Comparison of ENCODE assay signal across 12 cellular contexts in genomic region chr11:94563176-94563847, GRCh38. TPM values are rescaled to one million over a fixed set of nuclear protein-coding genes. Genes with fewer than 3 reads are reported as not detected.
DNase-seq lines count a peak whose midpoint lies in the region; ATAC-seq, FAIRE-seq and TF ChIP-seq lines count a peak whose summit lies in the region.
"Had no signal": no experiment of that assay in that cellular context is flagged by ENCODE, and none has a peak within 500 bp of the region (broad histone marks: within the 10 kb centered on the region; RNA-seq: fewer than 3 reads in every experiment).

No MANE protein-coding gene starts in this region.

- DNase-seq in A549 (ENCODE audit: low read depth in 1 of 2, low spot score in 1 of 2): peak in 1 of 2 experiments; percentile 10
- peak; percentile 53 for DNase-seq in HS-5 (ENCODE audit: low read depth)
- no peak for DNase-seq in body of pancreas
- no peak for DNase-seq in keratinocyte (ENCODE audit: low read depth, low spot score)
- DNase-seq in HAP-1 (ENCODE audit: low spot score in 2 of 2): no peak
- DNase-seq in activated T-cell treated with anti-CD3 and anti-CD28 coated beads, Interleukin-2, amount 50 U/mL, for 1 hour: no peak
- DNase-seq in AML-193 (lab: John Stamatoyannopoulos, UW): no peak
- DNase-seq in GOT3 (lab: John Stamatoyannopoulos, UW): no peak
- DNase-seq: CD4-positive, alpha-beta memory T cell; immature natural killer cell; NCI-H2081 treated with DMSO at 0.1 percent for 48 hours had no signal

- H3K4me3 ChIP-seq in A549 (no peak overlapping the region), body of pancreas (no peak overlapping the region), keratinocyte (ENCODE audit: control insufficient read depth in 2 of 3, extremely low read depth in 1 of 3, insufficient read depth in 2 of 3, low read depth in 1 of 3, low read length in 3 of 3) (no peak overlapping the region), HAP-1 (no peak overlapping the region)

- in situ Hi-C loops in HAP-1 (cut with MboI; ENCODE audit: low sequenced_read_pairs): no loop called here

- TF ChIP-seq POLR2A in A549 (IDR thresholded peaks at IDR 0.05; ENCODE audit: low read length) (no peak), body of pancreas (IDR thresholded peaks at IDR 0.05) (no peak)

- no peak overlapping the region for H2AFZ ChIP-seq in keratinocyte (ENCODE audit: control insufficient read depth, low read length)

- H3K4me1 ChIP-seq in A549 (peaks cover 7% of the 10 kb centered on the region; the same call in 1 of the 3 replicates), body of pancreas (no peaks in the 10 kb centered on the region), keratinocyte (ENCODE audit: control insufficient read depth, extremely low read depth, insufficient read depth, low read length) (peaks cover 12% of the 10 kb centered on the region), HAP-1 (no peaks in the 10 kb centered on the region)

- no peaks in the 10 kb centered on the region for H4K20me1 ChIP-seq in keratinocyte (ENCODE audit: control insufficient read depth, extremely low read depth, insufficient read depth, low read length)

- H3K9ac ChIP-seq in keratinocyte (ENCODE audit: control insufficient read depth, extremely low read depth, insufficient read depth, low read length): no peak overlapping the region

- no peak for TF ChIP-seq EP300 in A549 (IDR thresholded peaks at IDR 0.05)

- no peaks in the 10 kb centered on the region for H3K27me3 ChIP-seq in body of pancreas
- H3K27me3 ChIP-seq in keratinocyte (ENCODE audit: control insufficient read depth, extremely low read depth, insufficient read depth, low read length): no peaks in the 10 kb centered on the region
- H3K27me3 ChIP-seq in HAP-1 (ENCODE audit: low read depth): no peaks in the 10 kb centered on the region

- TF ChIP-seq CTCF in A549 (IDR thresholded peaks at IDR 0.05): peak; percentile 15; the same call in 1 of the 3 replicates
- TF ChIP-seq CTCF in body of pancreas (IDR thresholded peaks at IDR 0.05): no peak
- peak; percentile 49 to 59 (median 56) for TF ChIP-seq CTCF in keratinocyte (optimal IDR thresholded peaks at IDR 0.05 in 1 of 3, IDR thresholded peaks at IDR 0.05 in 1 of 3, conservative IDR thresholded peaks at IDR 0.05 in 1 of 3; ENCODE audit: extremely low read depth in 1 of 3, insufficient read depth in 2 of 3, low read length in 3 of 3)

- TF ChIP-seq RAD21 in A549 (conservative IDR thresholded peaks at IDR 0.05 in 1 of 2, IDR thresholded peaks at IDR 0.05 in 1 of 2): peak; percentile 15 to 23; a peak in 1 of 5 replicates

- ATAC-seq in A549: peak; percentile 73 to 80; a peak in 5 of 6 replicates
- peak; percentile 35 for ATAC-seq in body of pancreas

- H3K79me2 ChIP-seq in keratinocyte (ENCODE audit: control insufficient read depth, insufficient read depth, low read length): no peaks in the 10 kb centered on the region

- dilution Hi-C loops in keratinocyte (cut with MboI; ENCODE audit: extremely low pct_ligation_motif_present, low sequenced_read_pairs): no loop called here

- CTCF ChIA-PET in A549 (lab: Yijun Ruan, JAX): interaction anchor here (1.0 kb wide), 1 partner anchor 11 kb away, joined by 3 read pairs; no protein-coding TSS in a partner anchor

- H3K9me3 ChIP-seq in A549 (no peaks in the 10 kb centered on the region), body of pancreas (no peaks in the 10 kb centered on the region), keratinocyte (ENCODE audit: control insufficient read depth, low read depth, low read length) (no peaks in the 10 kb centered on the region), HAP-1 (no peaks in the 10 kb centered on the region)

- H3K9me1 ChIP-seq in keratinocyte (ENCODE audit: control insufficient read depth, extremely low read depth, insufficient read depth, low read length): no peaks in the 10 kb centered on the region

- no peaks in the 10 kb centered on the region for H3K36me3 ChIP-seq in body of pancreas (replicated peaks in 1 of 2; ENCODE audit: insufficient read depth in 1 of 2, low read depth in 2 of 2)
- H3K36me3 ChIP-seq in keratinocyte (ENCODE audit: control insufficient read depth in 2 of 2, extremely low read depth in 1 of 2, insufficient read depth in 2 of 2, low read length in 2 of 2): no peaks in the 10 kb centered on the region
- no peaks in the 10 kb centered on the region for H3K36me3 ChIP-seq in HAP-1 (replicated peaks)

- intact Hi-C loops in body of pancreas (cut with DNase I): no loop called here

- POLR2A ChIA-PET in A549 (lab: Yijun Ruan, JAX): no interaction called here

- no peak overlapping the region for H3K27ac ChIP-seq in A549
- H3K27ac ChIP-seq in body of pancreas: no peak overlapping the region
- no peak overlapping the region for H3K27ac ChIP-seq in keratinocyte (ENCODE audit: control insufficient read depth, insufficient read depth, low read length)
- H3K27ac ChIP-seq: VCaP had no signal

- 42% methylated on average over 4 of the region's 4 CpGs for WGBS in A549 (ENCODE audit: missing lambda C conversion rate)
- 72 to 79% methylated on average over 4 of the region's 4 CpGs for WGBS in body of pancreas, 2 donors

- FAIRE-seq in A549 (lab: Jason Lieb, UNC) (no peak), keratinocyte (lab: Jason Lieb, UNC) (peak; percentile 94)

- H3K4me2 ChIP-seq in A549: no peak overlapping the region
- no peak overlapping the region for H3K4me2 ChIP-seq in keratinocyte (ENCODE audit: control insufficient read depth, extremely low read depth, insufficient read depth, low read depth, low read length)

TF ChIP-seq in A549, 52 proteins besides CTCF, POLR2A, EP300 and RAD21:
- no peak for TF ChIP-seq FOSL2 (IDR thresholded peaks at IDR 0.05)
- TF ChIP-seq FOSL2 (CRISPR knock-in tag; IDR thresholded peaks at IDR 0.05): 0 out of 2 replicates have a peak, but pooled peaks have one; percentile 14
- TF ChIP-seq RCOR1 (IDR thresholded peaks at IDR 0.05; ENCODE audit: low read depth, low read length): no peak

RNA-seq across cellular contexts. Expression of gene PIWIL4, which starts 3.9 kb away (rescaled TPM):
- polyA plus RNA-seq in A549 (2011; rRNA removed): 0.35 and 0.81 TPM in 2 replicates
- polyA plus RNA-seq in A549 (2012; cell fraction: cytosol; rRNA removed): 0.11 and 0.17 TPM in 2 replicates
- 0.18 and 0.28 TPM in 2 replicates for polyA plus RNA-seq in A549 (2012; cell fraction: nucleus; rRNA removed)
- polyA plus RNA-seq in A549 (2017; fragmentation: RNase III; extraction: RNeasy Plus Mini Kit Qiagen cat#74134 plus additional on column Dnase treatment): 0.18 to 0.29 TPM (median 0.28 TPM) in 3 replicates
- 0.21 and 0.29 TPM in 2 replicates for polyA minus RNA-seq in A549 (2011; rRNA and poly(A)+ RNA removed)
- total RNA-seq in body of pancreas: 10 to 100 TPM in 1 of 2 donors, 1 to 10 TPM in 1; 6.5 to 13.2 TPM
- polyA plus RNA-seq in keratinocyte: 0.14 to 0.37 TPM (median 0.16 TPM) in 3 replicates
- polyA plus RNA-seq in keratinocyte (2011; ENCODE audit: low read depth): not detected
- 0.15 and 0.16 TPM in 2 replicates for polyA plus RNA-seq in keratinocyte (2011; cell fraction: cytosol; rRNA removed)
- 0.29 and 0.67 TPM in 2 replicates for polyA plus RNA-seq in keratinocyte (2011; cell fraction: nucleus; rRNA removed)
- 0.07 and 0.15 TPM in 2 replicates for polyA plus RNA-seq in keratinocyte (2012; ENCODE audit: low replicate concordance)
- polyA minus RNA-seq in keratinocyte: 0.61 TPM in 1 of 3 replicates, not detected in the others
- polyA minus RNA-seq in keratinocyte (2011; cell fraction: cytosol; rRNA and poly(A)+ RNA removed): 0.58 TPM
- polyA minus RNA-seq in keratinocyte (2011; cell fraction: nucleus; rRNA and poly(A)+ RNA removed): 0.32 and 0.39 TPM in 2 replicates

RNA-seq across cellular contexts. Expression of gene FUT4, which starts 19.6 kb away (rescaled TPM):
- 1.7 and 1.8 TPM in 2 replicates for polyA plus RNA-seq in A549 (2011; rRNA removed)
- 1.2 and 1.7 TPM in 2 replicates for polyA plus RNA-seq in A549 (2012; cell fraction: cytosol; rRNA removed)
- polyA plus RNA-seq in A549 (2012; cell fraction: nucleus; rRNA removed): 1.6 and 1.8 TPM in 2 replicates
- 1.6 TPM in 3 replicates for polyA plus RNA-seq in A549 (2017; fragmentation: RNase III; extraction: RNeasy Plus Mini Kit Qiagen cat#74134 plus additional on column Dnase treatment)
- 1.8 and 2.2 TPM in 2 replicates for polyA minus RNA-seq in A549 (2011; rRNA and poly(A)+ RNA removed)
- total RNA-seq in body of pancreas: 10 to 100 TPM; 10.5 to 13.5 TPM
- 0.33 to 0.77 TPM (median 0.39 TPM) in 3 replicates for polyA plus RNA-seq in keratinocyte
- not detected for polyA plus RNA-seq in keratinocyte (2011; ENCODE audit: low read depth)
- polyA plus RNA-seq in keratinocyte (2011; cell fraction: cytosol; rRNA removed): 0.26 and 0.30 TPM in 2 replicates
- polyA plus RNA-seq in keratinocyte (2011; cell fraction: nucleus; rRNA removed): 0.61 and 0.67 TPM in 2 replicates
- polyA plus RNA-seq in keratinocyte (2012; ENCODE audit: low replicate concordance): 0.08 and 0.62 TPM in 2 replicates
- 0.30 to 0.49 TPM (median 0.48 TPM) in 3 replicates for polyA minus RNA-seq in keratinocyte
- 0.38 TPM for polyA minus RNA-seq in keratinocyte (2011; cell fraction: cytosol; rRNA and poly(A)+ RNA removed)
- polyA minus RNA-seq in keratinocyte (2011; cell fraction: nucleus; rRNA and poly(A)+ RNA removed): 0.63 and 1.1 TPM in 2 replicates

RNA-seq across cellular contexts. Expression of gene C11orf97, which starts 51.1 kb away (rescaled TPM):
- not detected in 2 replicates for polyA plus RNA-seq in A549 (2011; rRNA removed)
- not detected in 2 replicates for polyA plus RNA-seq in A549 (2012; cell fraction: cytosol; rRNA removed)
- polyA plus RNA-seq in A549 (2012; cell fraction: nucleus; rRNA removed): not detected in 2 replicates
- not detected in 3 replicates for polyA plus RNA-seq in A549 (2017; fragmentation: RNase III; extraction: RNeasy Plus Mini Kit Qiagen cat#74134 plus additional on column Dnase treatment)
- polyA minus RNA-seq in A549 (2011; rRNA and poly(A)+ RNA removed): not detected in 2 replicates
- total RNA-seq in body of pancreas: not detected
- not detected in 3 replicates for polyA plus RNA-seq in keratinocyte
- not detected for polyA plus RNA-seq in keratinocyte (2011; ENCODE audit: low read depth)
- not detected in 2 replicates for polyA plus RNA-seq in keratinocyte (2011; cell fraction: cytosol; rRNA removed)
- not detected in 2 replicates for polyA plus RNA-seq in keratinocyte (2011; cell fraction: nucleus; rRNA removed)
- not detected in 2 replicates for polyA plus RNA-seq in keratinocyte (2012; ENCODE audit: low replicate concordance)
- not detected in 3 replicates for polyA minus RNA-seq in keratinocyte
- polyA minus RNA-seq in keratinocyte (2011; cell fraction: cytosol; rRNA and poly(A)+ RNA removed): not detected
- not detected in 2 replicates for polyA minus RNA-seq in keratinocyte (2011; cell fraction: nucleus; rRNA and poly(A)+ RNA removed)
- total RNA-seq: CD4-positive, alpha-beta memory T cell had no signal
- polyA plus RNA-seq: CD4-positive, alpha-beta memory T cell; immature natural killer cell had no signal

Comparison
In these comparisons a context has a peak if more than half of its experiments do, and no peak if none do; other contexts are left out.
1. CTCF ChIP-seq: peak in A549 (single experiment) and keratinocyte (3 of 3); none in body of pancreas (0 of 7).